ENCODE assay signal across 8 cellular contexts in the genomic region with DNA sequence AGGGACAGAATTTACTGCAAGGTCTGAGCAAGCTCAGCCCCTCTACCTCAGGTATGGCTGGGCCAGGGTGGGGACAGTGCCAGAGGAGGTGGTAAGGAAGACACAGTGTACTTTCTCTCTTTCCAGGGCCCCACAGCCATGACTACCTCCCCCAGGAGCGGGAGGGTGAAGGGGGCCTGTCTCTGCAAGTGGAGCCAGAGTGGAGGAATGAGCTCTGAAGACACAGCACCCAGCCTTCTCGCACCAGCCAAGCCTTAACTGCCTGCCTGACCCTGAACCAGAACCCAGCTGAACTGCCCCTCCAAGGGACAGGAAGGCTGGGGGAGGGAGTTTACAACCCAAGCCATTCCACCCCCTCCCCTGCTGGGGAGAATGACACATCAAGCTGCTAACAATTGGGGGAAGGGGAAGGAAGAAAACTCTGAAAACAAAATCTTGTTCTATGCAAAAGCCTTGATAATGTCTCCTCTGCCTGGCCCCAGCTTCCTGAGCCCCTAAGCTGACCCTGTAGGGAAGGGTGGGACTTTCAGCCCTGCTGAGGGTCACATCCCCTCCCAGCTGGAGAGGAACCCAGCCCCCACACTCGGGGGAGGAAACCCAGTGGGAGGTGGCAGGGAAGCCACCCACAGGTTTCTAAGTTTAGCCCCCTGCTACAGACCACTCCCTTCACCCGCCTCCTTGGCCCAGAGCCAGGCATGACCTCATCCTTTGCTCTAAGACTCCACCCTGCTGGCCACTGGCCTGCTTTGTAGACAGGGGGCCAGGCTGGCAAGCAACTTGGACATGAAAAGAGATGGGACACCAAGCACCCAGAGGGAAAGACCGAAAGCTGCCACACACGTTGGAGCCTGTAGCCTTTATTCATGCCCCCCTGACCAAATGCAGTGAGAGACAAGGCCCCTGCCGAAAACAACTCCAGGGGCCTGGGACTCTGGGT. TPM values are rescaled to one million over a fixed set of nuclear protein-coding genes. Genes with fewer than 3 reads are reported as not detected.
DNase-seq lines count a peak whose midpoint lies in the region; ATAC-seq, FAIRE-seq and TF ChIP-seq lines count a peak whose summit lies in the region.

No MANE protein-coding gene starts in this region.

- POLR2A ChIA-PET in A549 (lab: Yijun Ruan, JAX), result interaction anchor here (1.7 kb wide), 1 partner anchor 26 kb away, joined by 6 read pairs; a partner anchor contains a TSS

- H3K36me3 ChIP-seq in NT2/D1 (ENCODE audit: insufficient read depth, insufficient read length, low read length), result peaks cover 84% of the 10 kb centered on the region

- H3K4me2 ChIP-seq in A549, result peak overlapping the region; percentile 86

- ATAC-seq in A549, result peak; percentile 35 to 59; a peak in 3 of 6 replicates

- no peak for TF ChIP-seq RAD21 in A549 (conservative IDR thresholded peaks at IDR 0.05 in 1 of 2, IDR thresholded peaks at IDR 0.05 in 1 of 2)

- H3K27ac ChIP-seq in A549 (peak overlapping the region; percentile 81 to 100), HL-60 (replicated peaks) (no peak overlapping the region)

- CTCF ChIA-PET in A549 (lab: Yijun Ruan, JAX), result no interaction called here

- 31% methylated on average over 3 of the region's 7 CpGs for WGBS in A549 (ENCODE audit: missing lambda C conversion rate)

- no peak for TF ChIP-seq EP300 in A549 (IDR thresholded peaks at IDR 0.05)

- H3K9ac ChIP-seq in NT2/D1 (ENCODE audit: insufficient read length, low read depth), result peak overlapping the region; percentile 34

- H3K4me1 ChIP-seq in A549 (peaks cover 65% of the 10 kb centered on the region), NT2/D1 (ENCODE audit: insufficient read depth, insufficient read length) (peaks cover 55% of the 10 kb centered on the region)

- FAIRE-seq in A549 (lab: Jason Lieb, UNC), result no peak

- TF ChIP-seq CTCF in A549 (IDR thresholded peaks at IDR 0.05) (no peak), HL-60 (IDR thresholded peaks at IDR 0.05; ENCODE audit: insufficient read depth, low read length) (no peak)

- H3K9me3 ChIP-seq in A549 (no peaks in the 10 kb centered on the region), NT2/D1 (ENCODE audit: insufficient read depth, low read length) (no peaks in the 10 kb centered on the region)

- H3K4me3 ChIP-seq in A549 (peak overlapping the region; percentile 20; the same call in 2 of the 3 replicates), HL-60 (replicated peaks; ENCODE audit: insufficient read depth, low read length) (no peak overlapping the region), NT2/D1 (ENCODE audit: insufficient read length, low read depth) (no peak overlapping the region)

- TF ChIP-seq POLR2A in A549 (IDR thresholded peaks at IDR 0.05; ENCODE audit: low read length), result no peak
- peak; percentile 21 for TF ChIP-seq POLR2A in GM18526 (IDR thresholded peaks at IDR 0.05; ENCODE audit: extremely low read depth, insufficient read length)
- TF ChIP-seq POLR2A in erythroblast (IDR thresholded peaks at IDR 0.05; ENCODE audit: low read length), result no peak

- DNase-seq in A549 (ENCODE audit: low read depth in 1 of 2, low spot score in 1 of 2) (peak; percentile 57 to 84), HL-60 (ENCODE audit: low read depth in 1 of 2, low spot score in 1 of 2) (peak; percentile 52 to 73), NT2/D1 (ENCODE audit: low read depth, low spot score) (peak; percentile 95), activated T-cell treated with anti-CD3 and anti-CD28 coated beads for 24 hours (ENCODE audit: low read depth) (peak; percentile 48), erythroblast (lab: John Stamatoyannopoulos, UW) (peak; percentile 95 to 98), mucosa of gallbladder (ENCODE audit: low spot score) (peak; percentile 95)
- peak; percentile 52 to 58 for DNase-seq in stimulated activated CD8-positive, alpha-beta memory T cell treated with anti-CD3 and anti-CD28 coated beads, Interleukin-7, amount 100 ng/mL, for 48 hours (ENCODE audit: extremely low read depth in 1 of 2, low read depth in 1 of 2)

- H3K27me3 ChIP-seq in HL-60 (ENCODE audit: insufficient read depth, poor library complexity, severe bottlenecking) (no peaks in the 10 kb centered on the region), NT2/D1 (ENCODE audit: insufficient read depth, insufficient read length) (peaks cover 9% of the 10 kb centered on the region)

TF ChIP-seq in A549, 52 proteins besides CTCF, POLR2A, EP300 and RAD21 (continues in another document):
- TF ChIP-seq FOSB (CRISPR knock-in tag; IDR thresholded peaks at IDR 0.05) (no peak), KDM5A (IDR thresholded peaks at IDR 0.05) (no peak), TFCP2L1 (CRISPR knock-in tag; IDR thresholded peaks at IDR 0.05) (no peak), CHD2 (IDR thresholded peaks at IDR 0.05; ENCODE audit: low read length, partially characterized antibody) (no peak), KDM1A (IDR thresholded peaks at IDR 0.05; ENCODE audit: low read depth) (no peak), EHF (CRISPR knock-in tag; IDR thresholded peaks at IDR 0.05) (no peak), FOSL2 (IDR thresholded peaks at IDR 0.05) (no peak), FOSL2 (CRISPR knock-in tag; IDR thresholded peaks at IDR 0.05) (no peak; the same call in 1 of the 2 replicates), HOXB5 (CRISPR knock-in tag; IDR thresholded peaks at IDR 0.05) (no peak)
- TF ChIP-seq, protein P1, sequence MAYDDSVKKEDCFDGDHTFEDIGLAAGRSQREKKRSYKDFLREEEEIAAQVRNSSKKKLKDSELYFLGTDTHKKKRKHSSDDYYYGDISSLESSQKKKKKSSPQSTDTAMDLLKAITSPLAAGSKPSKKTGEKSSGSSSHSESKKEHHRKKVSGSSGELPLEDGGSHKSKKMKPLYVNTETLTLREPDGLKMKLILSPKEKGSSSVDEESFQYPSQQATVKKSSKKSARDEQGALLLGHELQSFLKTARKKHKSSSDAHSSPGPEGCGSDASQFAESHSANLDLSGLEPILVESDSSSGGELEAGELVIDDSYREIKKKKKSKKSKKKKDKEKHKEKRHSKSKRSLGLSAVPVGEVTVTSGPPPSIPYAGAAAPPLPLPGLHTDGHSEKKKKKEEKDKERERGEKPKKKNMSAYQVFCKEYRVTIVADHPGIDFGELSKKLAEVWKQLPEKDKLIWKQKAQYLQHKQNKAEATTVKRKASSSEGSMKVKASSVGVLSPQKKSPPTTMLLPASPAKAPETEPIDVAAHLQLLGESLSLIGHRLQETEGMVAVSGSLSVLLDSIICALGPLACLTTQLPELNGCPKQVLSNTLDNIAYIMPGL (CRISPR knock-in tag; IDR thresholded peaks at IDR 0.05; ENCODE audit: borderline replicate concordance), result no peak
- TF ChIP-seq, protein P2, sequence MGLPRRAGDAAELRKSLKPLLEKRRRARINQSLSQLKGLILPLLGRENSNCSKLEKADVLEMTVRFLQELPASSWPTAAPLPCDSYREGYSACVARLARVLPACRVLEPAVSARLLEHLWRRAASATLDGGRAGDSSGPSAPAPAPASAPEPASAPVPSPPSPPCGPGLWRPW (IDR thresholded peaks at IDR 0.05), result no peak
- TF ChIP-seq, protein P3, sequence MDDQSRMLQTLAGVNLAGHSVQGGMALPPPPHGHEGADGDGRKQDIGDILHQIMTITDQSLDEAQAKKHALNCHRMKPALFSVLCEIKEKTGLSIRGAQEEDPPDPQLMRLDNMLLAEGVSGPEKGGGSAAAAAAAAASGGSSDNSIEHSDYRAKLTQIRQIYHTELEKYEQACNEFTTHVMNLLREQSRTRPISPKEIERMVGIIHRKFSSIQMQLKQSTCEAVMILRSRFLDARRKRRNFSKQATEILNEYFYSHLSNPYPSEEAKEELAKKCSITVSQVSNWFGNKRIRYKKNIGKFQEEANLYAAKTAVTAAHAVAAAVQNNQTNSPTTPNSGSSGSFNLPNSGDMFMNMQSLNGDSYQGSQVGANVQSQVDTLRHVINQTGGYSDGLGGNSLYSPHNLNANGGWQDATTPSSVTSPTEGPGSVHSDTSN (IDR thresholded peaks at IDR 0.05), result peak; percentile 27; the same call in 1 of the 2 replicates
- TF ChIP-seq, protein P4, sequence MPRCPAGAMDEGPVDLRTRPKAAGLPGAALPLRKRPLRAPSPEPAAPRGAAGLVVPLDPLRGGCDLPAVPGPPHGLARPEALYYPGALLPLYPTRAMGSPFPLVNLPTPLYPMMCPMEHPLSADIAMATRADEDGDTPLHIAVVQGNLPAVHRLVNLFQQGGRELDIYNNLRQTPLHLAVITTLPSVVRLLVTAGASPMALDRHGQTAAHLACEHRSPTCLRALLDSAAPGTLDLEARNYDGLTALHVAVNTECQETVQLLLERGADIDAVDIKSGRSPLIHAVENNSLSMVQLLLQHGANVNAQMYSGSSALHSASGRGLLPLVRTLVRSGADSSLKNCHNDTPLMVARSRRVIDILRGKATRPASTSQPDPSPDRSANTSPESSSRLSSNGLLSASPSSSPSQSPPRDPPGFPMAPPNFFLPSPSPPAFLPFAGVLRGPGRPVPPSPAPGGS (IDR thresholded peaks at IDR 0.05), result 0 out of 3 replicates have a peak, but pooled peaks have one; percentile 25
- TF ChIP-seq, protein P5, sequence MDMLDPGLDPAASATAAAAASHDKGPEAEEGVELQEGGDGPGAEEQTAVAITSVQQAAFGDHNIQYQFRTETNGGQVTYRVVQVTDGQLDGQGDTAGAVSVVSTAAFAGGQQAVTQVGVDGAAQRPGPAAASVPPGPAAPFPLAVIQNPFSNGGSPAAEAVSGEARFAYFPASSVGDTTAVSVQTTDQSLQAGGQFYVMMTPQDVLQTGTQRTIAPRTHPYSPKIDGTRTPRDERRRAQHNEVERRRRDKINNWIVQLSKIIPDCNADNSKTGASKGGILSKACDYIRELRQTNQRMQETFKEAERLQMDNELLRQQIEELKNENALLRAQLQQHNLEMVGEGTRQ (IDR thresholded peaks at IDR 0.05), result no peak

RNA-seq across cellular contexts. Expression of a gene that starts 6.4 kb away (rescaled TPM):
- polyA plus RNA-seq in A549 (2011; rRNA removed) (255 and 321 TPM in 2 replicates), A549 (2017; fragmentation: RNase III; extraction: RNeasy Plus Mini Kit Qiagen cat#74134 plus additional on column Dnase treatment) (278 to 298 TPM (median 296 TPM) in 3 replicates)
- polyA plus RNA-seq in A549 (2012; cell fraction: cytosol; rRNA removed), result 480 and 593 TPM in 2 replicates
- 262 and 310 TPM in 2 replicates for polyA plus RNA-seq in A549 (2012; cell fraction: nucleus; rRNA removed)
- polyA minus RNA-seq in A549 (2011; rRNA and poly(A)+ RNA removed), result 246 and 323 TPM in 2 replicates
- 300 TPM for total RNA-seq in mucosa of gallbladder

RNA-seq across cellular contexts. Expression of a gene that starts 14.6 kb away (rescaled TPM):
- polyA plus RNA-seq in A549 (2011; rRNA removed) (0.62 and 0.66 TPM in 2 replicates), A549 (2017; fragmentation: RNase III; extraction: RNeasy Plus Mini Kit Qiagen cat#74134 plus additional on column Dnase treatment) (0.32 to 0.51 TPM (median 0.33 TPM) in 3 replicates)
- polyA plus RNA-seq in A549 (2012; cell fraction: cytosol; rRNA removed), result 0.79 and 1.0 TPM in 2 replicates
- 1.5 TPM in 2 replicates for polyA plus RNA-seq in A549 (2012; cell fraction: nucleus; rRNA removed)
- polyA minus RNA-seq in A549 (2011; rRNA and poly(A)+ RNA removed), result 0.21 and 0.58 TPM in 2 replicates
- 1.1 TPM for total RNA-seq in mucosa of gallbladder

RNA-seq across cellular contexts. Expression of a gene that starts 26.1 kb away (rescaled TPM):
- polyA plus RNA-seq in A549 (2011; rRNA removed), result 27.3 and 28.3 TPM in 2 replicates
- 40.0 and 41.3 TPM in 2 replicates for polyA plus RNA-seq in A549 (2012; cell fraction: cytosol; rRNA removed)
- 198 and 206 TPM in 2 replicates for polyA plus RNA-seq in A549 (2012; cell fraction: nucleus; rRNA removed)
- 34.5 to 37.4 TPM (median 37.3 TPM) in 3 replicates for polyA plus RNA-seq in A549 (2017; fragmentation: RNase III; extraction: RNeasy Plus Mini Kit Qiagen cat#74134 plus additional on column Dnase treatment)
- polyA minus RNA-seq in A549 (2011; rRNA and poly(A)+ RNA removed), result 52.7 and 57.7 TPM in 2 replicates
- total RNA-seq in mucosa of gallbladder, result 85.7 TPM
